1 cellular context compared by ENCODE assay signal in the genomic region with DNA sequence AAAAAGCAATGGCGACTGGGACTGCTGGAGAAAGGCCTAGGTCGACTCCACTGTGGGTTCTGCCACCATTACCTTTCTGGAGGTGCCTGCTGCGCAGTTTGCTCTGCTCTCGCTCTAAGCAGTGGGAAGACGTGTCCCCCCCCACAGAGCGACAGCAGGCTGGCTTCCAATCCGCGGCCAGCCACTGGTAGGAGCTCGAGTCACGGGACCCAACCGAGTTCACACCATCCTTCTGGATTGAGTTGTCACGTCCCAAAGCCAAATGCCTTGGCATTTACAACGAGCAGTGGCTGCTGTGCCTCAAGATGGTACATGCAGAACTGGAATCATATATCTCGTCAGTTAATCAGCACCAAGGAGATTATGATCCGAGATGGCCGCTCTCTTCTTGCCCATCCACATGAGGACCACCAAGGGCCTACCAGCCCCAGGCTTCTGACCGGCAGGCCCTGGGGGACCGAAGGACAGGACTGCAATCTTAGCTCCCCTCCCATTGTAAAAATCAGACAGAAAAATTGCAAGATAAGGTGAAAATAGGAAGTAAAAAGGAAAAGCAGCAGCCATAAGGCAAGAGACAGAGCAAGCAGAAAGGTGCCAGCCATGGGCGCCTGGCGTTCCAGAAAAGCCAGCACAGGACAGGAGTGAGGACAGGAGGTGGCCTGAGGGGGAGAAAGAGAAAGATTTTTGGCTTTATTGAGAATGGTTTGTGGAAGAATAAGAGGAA.
TF ChIP-seq lines count a peak whose summit lies in the region.

No MANE protein-coding gene starts in this region.

TF ChIP-seq in HepG2, 621 proteins besides CTCF, POLR2A, EP300 and RAD21 (continued from another document):
- TF ChIP-seq, protein P1, sequence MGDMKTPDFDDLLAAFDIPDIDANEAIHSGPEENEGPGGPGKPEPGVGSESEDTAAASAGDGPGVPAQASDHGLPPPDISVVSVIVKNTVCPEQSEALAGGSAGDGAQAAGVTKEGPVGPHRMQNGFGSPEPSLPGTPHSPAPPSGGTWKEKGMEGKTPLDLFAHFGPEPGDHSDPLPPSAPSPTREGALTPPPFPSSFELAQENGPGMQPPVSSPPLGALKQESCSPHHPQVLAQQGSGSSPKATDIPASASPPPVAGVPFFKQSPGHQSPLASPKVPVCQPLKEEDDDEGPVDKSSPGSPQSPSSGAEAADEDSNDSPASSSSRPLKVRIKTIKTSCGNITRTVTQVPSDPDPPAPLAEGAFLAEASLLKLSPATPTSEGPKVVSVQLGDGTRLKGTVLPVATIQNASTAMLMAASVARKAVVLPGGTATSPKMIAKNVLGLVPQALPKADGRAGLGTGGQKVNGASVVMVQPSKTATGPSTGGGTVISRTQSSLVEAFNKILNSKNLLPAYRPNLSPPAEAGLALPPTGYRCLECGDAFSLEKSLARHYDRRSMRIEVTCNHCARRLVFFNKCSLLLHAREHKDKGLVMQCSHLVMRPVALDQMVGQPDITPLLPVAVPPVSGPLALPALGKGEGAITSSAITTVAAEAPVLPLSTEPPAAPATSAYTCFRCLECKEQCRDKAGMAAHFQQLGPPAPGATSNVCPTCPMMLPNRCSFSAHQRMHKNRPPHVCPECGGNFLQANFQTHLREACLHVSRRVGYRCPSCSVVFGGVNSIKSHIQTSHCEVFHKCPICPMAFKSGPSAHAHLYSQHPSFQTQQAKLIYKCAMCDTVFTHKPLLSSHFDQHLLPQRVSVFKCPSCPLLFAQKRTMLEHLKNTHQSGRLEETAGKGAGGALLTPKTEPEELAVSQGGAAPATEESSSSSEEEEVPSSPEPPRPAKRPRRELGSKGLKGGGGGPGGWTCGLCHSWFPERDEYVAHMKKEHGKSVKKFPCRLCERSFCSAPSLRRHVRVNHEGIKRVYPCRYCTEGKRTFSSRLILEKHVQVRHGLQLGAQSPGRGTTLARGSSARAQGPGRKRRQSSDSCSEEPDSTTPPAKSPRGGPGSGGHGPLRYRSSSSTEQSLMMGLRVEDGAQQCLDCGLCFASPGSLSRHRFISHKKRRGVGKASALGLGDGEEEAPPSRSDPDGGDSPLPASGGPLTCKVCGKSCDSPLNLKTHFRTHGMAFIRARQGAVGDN (CRISPR knock-in tag; IDR thresholded peaks at IDR 0.05): peak; percentile 18; the same call in 1 of the 2 replicates
- no peak for TF ChIP-seq SRF (IDR thresholded peaks at IDR 0.05; ENCODE audit: low read depth, low read length)
- no peak for TF ChIP-seq KMT2B (CRISPR knock-in tag; IDR thresholded peaks at IDR 0.05)
- TF ChIP-seq RFX1 (IDR thresholded peaks at IDR 0.05): no peak
- TF ChIP-seq, protein P2, sequence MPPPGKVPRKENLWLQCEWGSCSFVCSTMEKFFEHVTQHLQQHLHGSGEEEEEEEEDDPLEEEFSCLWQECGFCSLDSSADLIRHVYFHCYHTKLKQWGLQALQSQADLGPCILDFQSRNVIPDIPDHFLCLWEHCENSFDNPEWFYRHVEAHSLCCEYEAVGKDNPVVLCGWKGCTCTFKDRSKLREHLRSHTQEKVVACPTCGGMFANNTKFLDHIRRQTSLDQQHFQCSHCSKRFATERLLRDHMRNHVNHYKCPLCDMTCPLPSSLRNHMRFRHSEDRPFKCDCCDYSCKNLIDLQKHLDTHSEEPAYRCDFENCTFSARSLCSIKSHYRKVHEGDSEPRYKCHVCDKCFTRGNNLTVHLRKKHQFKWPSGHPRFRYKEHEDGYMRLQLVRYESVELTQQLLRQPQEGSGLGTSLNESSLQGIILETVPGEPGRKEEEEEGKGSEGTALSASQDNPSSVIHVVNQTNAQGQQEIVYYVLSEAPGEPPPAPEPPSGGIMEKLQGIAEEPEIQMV (CRISPR knock-in tag; IDR thresholded peaks at IDR 0.05; ENCODE audit: low read depth): no peak
- TF ChIP-seq MZF1 (CRISPR knock-in tag; IDR thresholded peaks at IDR 0.05; ENCODE audit: borderline replicate concordance): no peak
- TF ChIP-seq, protein P3, sequence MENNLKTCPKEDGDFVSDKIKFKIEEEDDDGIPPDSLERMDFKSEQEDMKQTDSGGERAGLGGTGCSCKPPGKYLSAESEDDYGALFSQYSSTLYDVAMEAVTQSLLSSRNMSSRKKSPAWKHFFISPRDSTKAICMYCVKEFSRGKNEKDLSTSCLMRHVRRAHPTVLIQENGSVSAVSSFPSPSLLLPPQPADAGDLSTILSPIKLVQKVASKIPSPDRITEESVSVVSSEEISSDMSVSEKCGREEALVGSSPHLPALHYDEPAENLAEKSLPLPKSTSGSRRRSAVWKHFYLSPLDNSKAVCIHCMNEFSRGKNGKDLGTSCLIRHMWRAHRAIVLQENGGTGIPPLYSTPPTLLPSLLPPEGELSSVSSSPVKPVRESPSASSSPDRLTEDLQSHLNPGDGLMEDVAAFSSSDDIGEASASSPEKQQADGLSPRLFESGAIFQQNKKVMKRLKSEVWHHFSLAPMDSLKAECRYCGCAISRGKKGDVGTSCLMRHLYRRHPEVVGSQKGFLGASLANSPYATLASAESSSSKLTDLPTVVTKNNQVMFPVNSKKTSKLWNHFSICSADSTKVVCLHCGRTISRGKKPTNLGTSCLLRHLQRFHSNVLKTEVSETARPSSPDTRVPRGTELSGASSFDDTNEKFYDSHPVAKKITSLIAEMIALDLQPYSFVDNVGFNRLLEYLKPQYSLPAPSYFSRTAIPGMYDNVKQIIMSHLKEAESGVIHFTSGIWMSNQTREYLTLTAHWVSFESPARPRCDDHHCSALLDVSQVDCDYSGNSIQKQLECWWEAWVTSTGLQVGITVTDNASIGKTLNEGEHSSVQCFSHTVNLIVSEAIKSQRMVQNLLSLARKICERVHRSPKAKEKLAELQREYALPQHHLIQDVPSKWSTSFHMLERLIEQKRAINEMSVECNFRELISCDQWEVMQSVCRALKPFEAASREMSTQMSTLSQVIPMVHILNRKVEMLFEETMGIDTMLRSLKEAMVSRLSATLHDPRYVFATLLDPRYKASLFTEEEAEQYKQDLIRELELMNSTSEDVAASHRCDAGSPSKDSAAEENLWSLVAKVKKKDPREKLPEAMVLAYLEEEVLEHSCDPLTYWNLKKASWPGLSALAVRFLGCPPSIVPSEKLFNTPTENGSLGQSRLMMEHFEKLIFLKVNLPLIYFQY (CRISPR knock-in tag; IDR thresholded peaks at IDR 0.05; ENCODE audit: borderline replicate concordance): no peak
- TF ChIP-seq, protein P4, sequence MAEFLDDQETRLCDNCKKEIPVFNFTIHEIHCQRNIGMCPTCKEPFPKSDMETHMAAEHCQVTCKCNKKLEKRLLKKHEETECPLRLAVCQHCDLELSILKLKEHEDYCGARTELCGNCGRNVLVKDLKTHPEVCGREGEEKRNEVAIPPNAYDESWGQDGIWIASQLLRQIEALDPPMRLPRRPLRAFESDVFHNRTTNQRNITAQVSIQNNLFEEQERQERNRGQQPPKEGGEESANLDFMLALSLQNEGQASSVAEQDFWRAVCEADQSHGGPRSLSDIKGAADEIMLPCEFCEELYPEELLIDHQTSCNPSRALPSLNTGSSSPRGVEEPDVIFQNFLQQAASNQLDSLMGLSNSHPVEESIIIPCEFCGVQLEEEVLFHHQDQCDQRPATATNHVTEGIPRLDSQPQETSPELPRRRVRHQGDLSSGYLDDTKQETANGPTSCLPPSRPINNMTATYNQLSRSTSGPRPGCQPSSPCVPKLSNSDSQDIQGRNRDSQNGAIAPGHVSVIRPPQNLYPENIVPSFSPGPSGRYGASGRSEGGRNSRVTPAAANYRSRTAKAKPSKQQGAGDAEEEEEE (CRISPR knock-in tag; IDR thresholded peaks at IDR 0.05; ENCODE audit: borderline replicate concordance): no peak
- TF ChIP-seq ZBTB21 (CRISPR knock-in tag; IDR thresholded peaks at IDR 0.05): no peak
- no peak for TF ChIP-seq ZNF282 (IDR thresholded peaks at IDR 0.05; ENCODE audit: partially characterized antibody)
- no peak for TF ChIP-seq ZKSCAN5 (CRISPR knock-in tag; IDR thresholded peaks at IDR 0.05)
- no peak for TF ChIP-seq PPARG (CRISPR knock-in tag; conservative IDR thresholded peaks at IDR 0.05)
- no peak for TF ChIP-seq ONECUT2 (CRISPR knock-in tag; IDR thresholded peaks at IDR 0.05)
- no peak for TF ChIP-seq RBAK (CRISPR knock-in tag; IDR thresholded peaks at IDR 0.05)
- TF ChIP-seq ZNF841 (CRISPR knock-in tag; IDR thresholded peaks at IDR 0.05; ENCODE audit: borderline replicate concordance): no peak
- TF ChIP-seq PAF1 (CRISPR knock-in tag; IDR thresholded peaks at IDR 0.05): 0 out of 2 replicates have a peak, but pooled peaks have one; percentile 37
- TF ChIP-seq RBM22 (optimal IDR thresholded peaks at IDR 0.05; ENCODE audit: low read length): peak; percentile 2
- no peak for TF ChIP-seq ZNF768 (CRISPR knock-in tag; IDR thresholded peaks at IDR 0.05)
- TF ChIP-seq, protein P5, sequence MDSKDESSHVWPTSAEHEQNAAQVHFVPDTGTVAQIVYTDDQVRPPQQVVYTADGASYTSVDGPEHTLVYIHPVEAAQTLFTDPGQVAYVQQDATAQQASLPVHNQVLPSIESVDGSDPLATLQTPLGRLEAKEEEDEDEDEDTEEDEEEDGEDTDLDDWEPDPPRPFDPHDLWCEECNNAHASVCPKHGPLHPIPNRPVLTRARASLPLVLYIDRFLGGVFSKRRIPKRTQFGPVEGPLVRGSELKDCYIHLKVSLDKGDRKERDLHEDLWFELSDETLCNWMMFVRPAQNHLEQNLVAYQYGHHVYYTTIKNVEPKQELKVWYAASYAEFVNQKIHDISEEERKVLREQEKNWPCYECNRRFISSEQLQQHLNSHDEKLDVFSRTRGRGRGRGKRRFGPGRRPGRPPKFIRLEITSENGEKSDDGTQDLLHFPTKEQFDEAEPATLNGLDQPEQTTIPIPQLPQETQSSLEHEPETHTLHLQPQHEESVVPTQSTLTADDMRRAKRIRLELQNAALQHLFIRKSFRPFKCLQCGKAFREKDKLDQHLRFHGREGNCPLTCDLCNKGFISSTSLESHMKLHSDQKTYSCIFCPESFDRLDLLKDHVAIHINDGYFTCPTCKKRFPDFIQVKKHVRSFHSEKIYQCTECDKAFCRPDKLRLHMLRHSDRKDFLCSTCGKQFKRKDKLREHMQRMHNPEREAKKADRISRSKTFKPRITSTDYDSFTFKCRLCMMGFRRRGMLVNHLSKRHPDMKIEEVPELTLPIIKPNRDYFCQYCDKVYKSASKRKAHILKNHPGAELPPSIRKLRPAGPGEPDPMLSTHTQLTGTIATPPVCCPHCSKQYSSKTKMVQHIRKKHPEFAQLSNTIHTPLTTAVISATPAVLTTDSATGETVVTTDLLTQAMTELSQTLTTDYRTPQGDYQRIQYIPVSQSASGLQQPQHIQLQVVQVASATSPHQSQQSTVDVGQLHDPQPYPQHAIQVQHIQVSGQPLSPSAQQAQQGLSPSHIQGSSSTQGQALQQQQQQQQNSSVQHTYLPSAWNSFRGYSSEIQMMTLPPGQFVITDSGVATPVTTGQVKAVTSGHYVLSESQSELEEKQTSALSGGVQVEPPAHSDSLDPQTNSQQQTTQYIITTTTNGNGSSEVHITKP (CRISPR knock-in tag; IDR thresholded peaks at IDR 0.05; ENCODE audit: low read depth): no peak
- TF ChIP-seq, protein P6, sequence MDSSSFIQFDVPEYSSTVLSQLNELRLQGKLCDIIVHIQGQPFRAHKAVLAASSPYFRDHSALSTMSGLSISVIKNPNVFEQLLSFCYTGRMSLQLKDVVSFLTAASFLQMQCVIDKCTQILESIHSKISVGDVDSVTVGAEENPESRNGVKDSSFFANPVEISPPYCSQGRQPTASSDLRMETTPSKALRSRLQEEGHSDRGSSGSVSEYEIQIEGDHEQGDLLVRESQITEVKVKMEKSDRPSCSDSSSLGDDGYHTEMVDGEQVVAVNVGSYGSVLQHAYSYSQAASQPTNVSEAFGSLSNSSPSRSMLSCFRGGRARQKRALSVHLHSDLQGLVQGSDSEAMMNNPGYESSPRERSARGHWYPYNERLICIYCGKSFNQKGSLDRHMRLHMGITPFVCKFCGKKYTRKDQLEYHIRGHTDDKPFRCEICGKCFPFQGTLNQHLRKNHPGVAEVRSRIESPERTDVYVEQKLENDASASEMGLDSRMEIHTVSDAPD (CRISPR knock-in tag; IDR thresholded peaks at IDR 0.05): no peak
- TF ChIP-seq ZNF709 (CRISPR knock-in tag; IDR thresholded peaks at IDR 0.05): no peak
- TF ChIP-seq MAFK (conservative IDR thresholded peaks at IDR 0.05 in 1 of 2, IDR thresholded peaks at IDR 0.05 in 1 of 2; ENCODE audit: low read length in 2 of 2): peak; percentile 31 to 58
- no peak for TF ChIP-seq ZNF432 (CRISPR knock-in tag; IDR thresholded peaks at IDR 0.05; ENCODE audit: borderline replicate concordance)
